17 cellular contexts compared by ENCODE assay signal in genomic region chr2:178315488-178315948, GRCh38.
DNase-seq lines count a peak whose midpoint lies in the region; ATAC-seq and TF ChIP-seq lines count a peak whose summit lies in the region.
"Had no signal": no experiment of that assay in that cellular context is flagged by ENCODE, and none has a peak within 500 bp of the region (broad histone marks: within the 10 kb centered on the region; RNA-seq: fewer than 3 reads in every experiment).

No MANE protein-coding gene starts in this region.

- no peak overlapping the region for H4K8ac ChIP-seq in mesendoderm (ENCODE audit: low read depth, low read length)

- POLR2A ChIA-PET in SK-N-SH (lab: Yijun Ruan, JAX), result no interaction called here

- H4K20me1 ChIP-seq in SK-N-SH (ENCODE audit: insufficient read depth), result no peaks in the 10 kb centered on the region

- no peak overlapping the region for H3K18ac ChIP-seq in mesendoderm (ENCODE audit: low read length)

- no peaks in the 10 kb centered on the region for H3K79me1 ChIP-seq in mesendoderm (ENCODE audit: low read length)

- H3K56ac ChIP-seq in mesendoderm (ENCODE audit: low read length), result no peak overlapping the region

- no peak overlapping the region for H4K5ac ChIP-seq in mesendoderm (ENCODE audit: low read length)

- H3K9me2 ChIP-seq in SK-N-SH, result no peaks in the 10 kb centered on the region

- no peak overlapping the region for H3K23ac ChIP-seq in mesendoderm (ENCODE audit: low read length)

- no peak for ATAC-seq in GM19328 (IDR thresholded peaks at IDR 0.05; ENCODE audit: unreplicated experiment)

- H3F3A ChIP-seq in SK-N-SH (replicated peaks; ENCODE audit: insufficient read depth), result no peaks in the 10 kb centered on the region

- no peak overlapping the region for H2BK120ac ChIP-seq in mesendoderm (ENCODE audit: low read depth, low read length)

- CTCF ChIA-PET in SK-N-SH (lab: Yijun Ruan, JAX), result interaction anchor here (0.6 to 2.9 kb wide), 6 partner anchors 10 to 268 kb away, joined by 3 to 14 read pairs (median 6); no protein-coding TSS in a partner anchor

- peak overlapping the region in 1 of 2 experiments; percentile 11; a peak in 1 of 4 replicates for H3K27ac ChIP-seq in SK-N-SH (ENCODE audit: low read depth in 2 of 2, low read length in 1 of 2)
- H3K27ac ChIP-seq in mesendoderm (ENCODE audit: low read depth, low read length), result no peak overlapping the region
- H3K27ac ChIP-seq: C4-2B, HL-60, PC-9, RWPE1, SJCRH30 had no signal

- H3K27me3 ChIP-seq in BE2C (no peaks in the 10 kb centered on the region), SK-N-SH (ENCODE audit: insufficient read depth) (no peaks in the 10 kb centered on the region), mesendoderm (ENCODE audit: insufficient read depth, low read length, poor library complexity) (no peaks in the 10 kb centered on the region)
- H3K27me3 ChIP-seq: SJCRH30 had no signal

- DNase-seq in BE2C (peak; percentile 10), NCI-H1930 (lab: John Stamatoyannopoulos, UW) (peak; percentile 38 to 45), SK-N-SH (peak; percentile 21), mesendoderm (peak; percentile 8), NCI-H524 (lab: John Stamatoyannopoulos, UW) (no peak), SKM-1 treated with dmso at 0.1 percent for 144 hours (lab: John Stamatoyannopoulos, UW; ENCODE audit: unreplicated experiment) (no peak)
- DNase-seq: DMS79 treated with DMSO at 0.1 percent for 48 hours, H7, NCI-H1436 treated with DMSO at 0.1 percent for 48 hours, NCI-H2029 treated with DMSO at 0.1 percent for 48 hours, NCI-H774, PC-9, SJCRH30 had no signal

- H3K4me1 ChIP-seq in BE2C (0 out of 2 replicates have a peak, but pooled peaks cover 2% of the 10 kb centered on the region), SK-N-SH (ENCODE audit: control insufficient read depth in 1 of 2, insufficient read depth in 2 of 2, low read depth in 1 of 2, low read length in 1 of 2) (peaks cover 0 to 7% of the 10 kb centered on the region in 2 experiments; a peak in 2 of 4 replicates), mesendoderm (ENCODE audit: control insufficient read depth, low read depth, low read length) (no peaks in the 10 kb centered on the region)
- H3K4me1 ChIP-seq: SJCRH30 had no signal

- whole genome bisulfite sequencing in SK-N-SH (ENCODE audit: low lambda C conversion rate), result 37% methylated on average over 3 of the region's 3 CpGs
- WGBS in mesendoderm (ENCODE audit: extremely low coverage, insufficient coverage, low lambda C conversion rate), result no CpG with 5 or more reads among the region's 3 CpGs

- TF ChIP-seq EP300 in SK-N-SH (IDR thresholded peaks at IDR 0.05; ENCODE audit: borderline replicate concordance in 1 of 2, low read depth in 1 of 2, low read length in 1 of 2), result no peak

- no peak for TF ChIP-seq RAD21 in SK-N-SH (IDR thresholded peaks at IDR 0.05; ENCODE audit: low read length)

- H3K4ac ChIP-seq in mesendoderm (ENCODE audit: low read depth, low read length), result no peak overlapping the region

- H3K9me3 ChIP-seq in BE2C (no peaks in the 10 kb centered on the region), SK-N-SH (no peaks in the 10 kb centered on the region)
- H3K9me3 ChIP-seq: SJCRH30 had no signal

- no peak overlapping the region for H3K9ac ChIP-seq in SK-N-SH
- no peak overlapping the region for H3K9ac ChIP-seq in mesendoderm (ENCODE audit: low read length)

- TF ChIP-seq CTCF in BE2C (IDR thresholded peaks at IDR 0.05; ENCODE audit: low read depth, low read length) (no peak), SK-N-SH (IDR thresholded peaks at IDR 0.05) (no peak)

- H3K79me2 ChIP-seq in SK-N-SH (ENCODE audit: insufficient read depth), result no peaks in the 10 kb centered on the region
- H3K79me2 ChIP-seq in mesendoderm (ENCODE audit: control insufficient read depth, insufficient read depth, low read length), result no peaks in the 10 kb centered on the region

- H3K4me3 ChIP-seq in BE2C (ENCODE audit: low read depth, low read length), result no peak overlapping the region
- H3K4me3 ChIP-seq in SK-N-SH (ENCODE audit: low read depth in 2 of 2, low read length in 1 of 2), result no peak overlapping the region
- no peak overlapping the region for H3K4me3 ChIP-seq in mesendoderm (ENCODE audit: low read length)
- H3K4me3 ChIP-seq: PC-9, SJCRH30 had no signal

- H2AK5ac ChIP-seq in mesendoderm (ENCODE audit: low read length), result no peak overlapping the region

- H3K36me3 ChIP-seq in BE2C (no peaks in the 10 kb centered on the region), SK-N-SH (replicated peaks in 1 of 2; ENCODE audit: control insufficient read depth in 1 of 2, insufficient read depth in 2 of 2, low read length in 1 of 2) (no peaks in the 10 kb centered on the region), mesendoderm (ENCODE audit: control insufficient read depth, insufficient read depth, low read length) (no peaks in the 10 kb centered on the region)
- H3K36me3 ChIP-seq: SJCRH30 had no signal

- H2AFZ ChIP-seq in SK-N-SH (ENCODE audit: low read depth), result no peak overlapping the region
- H2AFZ ChIP-seq: PC-9 had no signal

- H3K4me2 ChIP-seq in SK-N-SH (no peak overlapping the region), mesendoderm (ENCODE audit: low read length) (no peak overlapping the region)
- H3K4me2 ChIP-seq: PC-9 had no signal

- no peak overlapping the region for H2BK5ac ChIP-seq in mesendoderm (ENCODE audit: low read length)

- H2BK15ac ChIP-seq in mesendoderm (replicated peaks; ENCODE audit: low read depth), result no peak overlapping the region

TF ChIP-seq in SK-N-SH, 30 proteins besides CTCF, POLR2A, EP300 and RAD21:
- no peak for TF ChIP-seq RXRA (IDR thresholded peaks at IDR 0.05; ENCODE audit: borderline replicate concordance, low read depth)
- no peak for TF ChIP-seq USF1 (IDR thresholded peaks at IDR 0.05; ENCODE audit: borderline replicate concordance, low read depth)
- no peak for TF ChIP-seq SIN3A (IDR thresholded peaks at IDR 0.05; ENCODE audit: borderline replicate concordance, low read depth, low read length)
- no peak for TF ChIP-seq FOXM1 (IDR thresholded peaks at IDR 0.05; ENCODE audit: low read depth)
- TF ChIP-seq GATA2 (CRISPR knock-in tag; IDR thresholded peaks at IDR 0.05), result peak; percentile 56; the same call in 1 of the 2 replicates
- TF ChIP-seq NRF1 (IDR thresholded peaks at IDR 0.05; ENCODE audit: low read depth, low read length), result no peak
- no peak for TF ChIP-seq PBX3 (IDR thresholded peaks at IDR 0.05)

Comparison
In these comparisons a context has a peak if more than half of its experiments do, and no peak if none do; other contexts are left out.
1. DNase-seq: peak in BE2C (single experiment), NCI-H1930 (2 of 2), SK-N-SH (single experiment) and mesendoderm (single experiment); none in NCI-H524 (0 of 2) and SKM-1 treated with dmso at 0.1 percent for 144 hours (single experiment).